17 cellular contexts compared by ENCODE assay signal in the genomic region with DNA sequence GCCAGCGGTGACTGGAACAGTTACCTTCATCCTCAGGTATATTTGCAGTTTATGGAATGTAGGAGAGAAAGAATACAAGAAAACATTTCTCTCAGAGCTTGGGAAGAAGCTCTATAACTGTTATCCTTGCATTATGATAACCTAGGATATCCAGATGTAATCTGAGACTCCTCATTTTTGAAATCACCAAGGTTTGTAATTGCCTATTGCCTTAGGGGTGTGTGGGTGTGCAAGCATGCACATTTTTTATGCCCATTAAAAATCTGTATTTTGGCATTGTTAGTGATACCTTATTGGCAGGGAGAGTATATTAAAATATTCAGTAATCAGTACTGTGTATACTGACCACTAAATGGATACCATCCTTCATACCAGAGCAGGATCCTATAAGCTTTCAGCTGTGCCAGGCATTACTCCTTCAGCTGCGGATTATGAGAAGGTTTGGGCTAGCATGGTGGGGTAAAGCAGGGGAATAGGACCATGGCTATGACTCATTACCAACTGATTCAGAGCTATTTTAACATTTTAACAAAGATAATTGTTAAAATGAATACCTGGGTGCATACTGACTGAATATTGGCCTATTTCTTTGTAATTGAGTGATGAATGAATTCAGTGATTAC. TPM values are rescaled to one million over a fixed set of nuclear protein-coding genes. Genes with fewer than 3 reads are reported as not detected.
DNase-seq lines count a peak whose midpoint lies in the region; ATAC-seq and TF ChIP-seq lines count a peak whose summit lies in the region.
"Had no signal": no experiment of that assay in that cellular context is flagged by ENCODE, and none has a peak within 500 bp of the region (broad histone marks: within the 10 kb centered on the region; RNA-seq: fewer than 3 reads in every experiment).

No MANE protein-coding gene starts in this region.

- H3K27me3 Mint-ChIP-seq in natural killer cell (ENCODE audit: low read depth in 2 of 2), result no peaks in the 10 kb centered on the region
- H3K27me3 Mint-ChIP-seq in natural killer cell treated with Interleukin-12 subunit alpha and Interleukin-12 subunit beta and Interleukin-15 and Interleukin-18, amount 100 ng/mL, for 72 hours, result no peaks in the 10 kb centered on the region
- H3K27me3 Mint-ChIP-seq: activated CD4-positive, alpha-beta T cell treated with anti-CD3 and anti-CD28 coated beads, Interleukin-2, amount 10 ng/mL, durations not matched to agents 24 days and 14 days had no signal

- intact Hi-C loops in natural killer cell (cut with micrococcal nuclease) (no loop called here), vagina (cut with DNase I) (loop anchor here (10.0 kb wide), 1 partner anchor 113 kb away; no protein-coding TSS in a partner anchor)

- peaks cover 11% of the 10 kb centered on the region for H3K36me3 ChIP-seq in adipocyte (ENCODE audit: control insufficient read depth, insufficient read depth, low read length, severe bottlenecking)
- H3K36me3 ChIP-seq in vagina, result no peaks in the 10 kb centered on the region
- H3K36me3 ChIP-seq: ovary, upper lobe of right lung had no signal

- H3K27me3 ChIP-seq in adipocyte (replicated peaks; ENCODE audit: control insufficient read depth, insufficient read depth, low read length), result no peaks in the 10 kb centered on the region
- H3K27me3 ChIP-seq in foreskin keratinocyte, result no peaks in the 10 kb centered on the region
- no peaks in the 10 kb centered on the region for H3K27me3 ChIP-seq in vagina
- H3K27me3 ChIP-seq: ovary, upper lobe of right lung had no signal

- H3K27ac ChIP-seq in foreskin keratinocyte (no peak overlapping the region), vagina (peak overlapping the region; percentile 30)
- H3K27ac ChIP-seq: ovary, upper lobe of right lung had no signal

- no peak for DNase-seq in natural killer cell
- DNase-seq in natural killer cell treated with Interleukin-12 subunit alpha and Interleukin-12 subunit beta and Interleukin-15 and Interleukin-18, amount 100 ng/mL, for 72 hours (ENCODE audit: low spot score), result no peak
- DNase-seq in adipocyte (ENCODE audit: low read depth), result peak; percentile 28
- peak in 1 of 2 donors; percentile 51 for DNase-seq in foreskin keratinocyte
- no peak for DNase-seq in vagina (ENCODE audit: extremely low spot score in 2 of 2)
- DNase-seq in stimulated activated naive CD4-positive, alpha-beta T cell (lab: John Stamatoyannopoulos, UW), result no peak
- no peak for DNase-seq in SW480 (ENCODE audit: low spot score)
- DNase-seq in HuH-7.5 (ENCODE audit: low spot score), result no peak
- DNase-seq: activated CD4-positive, alpha-beta T cell treated with anti-CD3 and anti-CD28 coated beads, Interleukin-2, amount 10 ng/mL, durations not matched to agents 24 days and 14 days; CD8-positive, alpha-beta T cell; DND-41; kidney glomerular epithelial cell; NCI-H1092; NCI-H2171 treated with DMSO at 0.1 percent for 48 hours; ovary; T1000; upper lobe of right lung had no signal

- H3K36me3 Mint-ChIP-seq in natural killer cell, result no peaks in the 10 kb centered on the region
- peaks cover 6% of the 10 kb centered on the region for H3K36me3 Mint-ChIP-seq in natural killer cell treated with Interleukin-12 subunit alpha and Interleukin-12 subunit beta and Interleukin-15 and Interleukin-18, amount 100 ng/mL, for 72 hours

- no peak for TF ChIP-seq POLR2A in vagina (IDR thresholded peaks at IDR 0.05)

- no peak for TF ChIP-seq CTCF in natural killer cell (IDR thresholded peaks at IDR 0.05)
- TF ChIP-seq CTCF in foreskin keratinocyte (conservative IDR thresholded peaks at IDR 0.05), result no peak
- no peak for TF ChIP-seq CTCF in vagina (IDR thresholded peaks at IDR 0.05)

- ATAC-seq in natural killer cell (no peak), foreskin keratinocyte (peak; percentile 74)
- no peak for ATAC-seq in natural killer cell treated with Interleukin-12 subunit alpha and Interleukin-12 subunit beta and Interleukin-15 and Interleukin-18, amount 100 ng/mL, for 72 hours
- ATAC-seq: CD8-positive, alpha-beta T cell; upper lobe of right lung had no signal

- H3K9me3 ChIP-seq in adipocyte (ENCODE audit: control insufficient read depth, low read length) (no peaks in the 10 kb centered on the region), vagina (no peaks in the 10 kb centered on the region)
- H3K9me3 ChIP-seq: ovary, upper lobe of right lung had no signal

- H3K4me3 ChIP-seq in adipocyte (ENCODE audit: low read length) (peak overlapping the region; percentile 29), vagina (no peak overlapping the region)
- H3K4me3 ChIP-seq: ovary, upper lobe of right lung had no signal

- peak overlapping the region; percentile 11 to 30 for H3K27ac Mint-ChIP-seq in natural killer cell
- peak overlapping the region in 1 of 2 donors; percentile 23 for H3K27ac Mint-ChIP-seq in natural killer cell treated with Interleukin-12 subunit alpha and Interleukin-12 subunit beta and Interleukin-15 and Interleukin-18, amount 100 ng/mL, for 72 hours
- H3K27ac Mint-ChIP-seq: activated CD4-positive, alpha-beta T cell treated with anti-CD3 and anti-CD28 coated beads, Interleukin-2, amount 10 ng/mL, durations not matched to agents 24 days and 14 days; CD8-positive, alpha-beta T cell had no signal

- H3K4me1 ChIP-seq in adipocyte (ENCODE audit: control insufficient read depth, insufficient read depth, low read length) (peaks cover 43% of the 10 kb centered on the region), foreskin keratinocyte (peaks cover 48% of the 10 kb centered on the region), vagina (peaks cover 79% of the 10 kb centered on the region)

- H3K9ac ChIP-seq in adipocyte (ENCODE audit: low read length), result no peak overlapping the region

- H3K9me3 Mint-ChIP-seq in natural killer cell, result no peaks in the 10 kb centered on the region
- no peaks in the 10 kb centered on the region for H3K9me3 Mint-ChIP-seq in natural killer cell treated with Interleukin-12 subunit alpha and Interleukin-12 subunit beta and Interleukin-15 and Interleukin-18, amount 100 ng/mL, for 72 hours

- H3K4me3 Mint-ChIP-seq in natural killer cell, result peak overlapping the region; percentile 33
- H3K4me3 Mint-ChIP-seq in natural killer cell treated with Interleukin-12 subunit alpha and Interleukin-12 subunit beta and Interleukin-15 and Interleukin-18, amount 100 ng/mL, for 72 hours, result no peak overlapping the region
- H3K4me3 Mint-ChIP-seq: activated CD4-positive, alpha-beta T cell treated with anti-CD3 and anti-CD28 coated beads, Interleukin-2, amount 10 ng/mL, durations not matched to agents 24 days and 14 days; CD8-positive, alpha-beta T cell had no signal

- peaks cover 70 to 71% of the 10 kb centered on the region in 2 donors for H3K4me1 Mint-ChIP-seq in natural killer cell
- peaks cover 52 to 57% of the 10 kb centered on the region in 2 donors for H3K4me1 Mint-ChIP-seq in natural killer cell treated with Interleukin-12 subunit alpha and Interleukin-12 subunit beta and Interleukin-15 and Interleukin-18, amount 100 ng/mL, for 72 hours (ENCODE audit: low read depth in 2 of 2)

RNA-seq across cellular contexts. Expression of gene SEC24B, which starts 8.4 kb away (rescaled TPM):
- total RNA-seq in natural killer cell (10 to 100 TPM; 38.6 to 43.9 (median 40.7) TPM), foreskin keratinocyte (31.4 and 31.8 TPM in 2 replicates), vagina (42.2 TPM)
- 10 to 100 TPM; 29.5 to 29.9 TPM for total RNA-seq in natural killer cell treated with Interleukin-12 subunit alpha and Interleukin-12 subunit beta and Interleukin-15 and Interleukin-18, amount 100 ng/mL, for 72 hours
- 6.0 and 7.7 TPM in 2 replicates for polyA plus RNA-seq in foreskin keratinocyte
